14 cellular contexts compared by ENCODE assay signal in genomic region chr5:76732405-76733048, GRCh38. TPM values are rescaled to one million over a fixed set of nuclear protein-coding genes. Genes with fewer than 3 reads are reported as not detected.
A peak's percentile ranks its signal among the peaks of the same experiment; 100 is the strongest.
DNase-seq lines count a peak whose midpoint lies in the region; ATAC-seq and TF ChIP-seq lines count a peak whose summit lies in the region.
"Had no signal": no experiment of that assay in that cellular context is flagged by ENCODE, and none has a peak within 500 bp of the region (broad histone marks: within the 10 kb centered on the region; RNA-seq: fewer than 3 reads in every experiment).

No MANE protein-coding gene starts in this region.

- peaks cover 14% of the 10 kb centered on the region for H3K4me1 Mint-ChIP-seq in CD4-positive, alpha-beta T cell (ENCODE audit: low read depth)
- peaks cover 57% of the 10 kb centered on the region for H3K4me1 Mint-ChIP-seq in activated CD4-positive, alpha-beta memory T cell treated with anti-CD3 and anti-CD28 coated beads, Interleukin-2, amount 10 ng/mL, durations not matched to agents 7 days and 5 days
- peaks cover 8% of the 10 kb centered on the region for H3K4me1 Mint-ChIP-seq in Calu3 (ENCODE audit: low read depth, unreplicated experiment)

- no peak for TF ChIP-seq CTCF in CD4-positive, alpha-beta T cell (IDR thresholded peaks at IDR 0.05)
- TF ChIP-seq CTCF in Calu3 (IDR thresholded peaks at IDR 0.05; ENCODE audit: unreplicated experiment) = no peak

- H3K9me3 Mint-ChIP-seq in CD4-positive, alpha-beta T cell = peaks cover 6% of the 10 kb centered on the region
- H3K9me3 Mint-ChIP-seq in activated CD4-positive, alpha-beta memory T cell treated with anti-CD3 and anti-CD28 coated beads, Interleukin-2, amount 10 ng/mL, durations not matched to agents 7 days and 5 days = peaks cover 23% of the 10 kb centered on the region
- peaks cover 15% of the 10 kb centered on the region for H3K9me3 Mint-ChIP-seq in Calu3 (ENCODE audit: low read depth, unreplicated experiment)

- CTCF ChIA-PET in CD4-positive, alpha-beta T cell (lab: Charles Lee) = interaction anchor here (0.8 to 1.6 kb wide), 4 partner anchors 12 to 42 kb away, joined by 3 to 8 read pairs (median 4); partner anchors contain the start of gene F2R
- CTCF ChIA-PET in activated CD4-positive, alpha-beta memory T cell treated with anti-CD3 and anti-CD28 coated beads, Interleukin-2, amount 10 ng/mL, durations not matched to agents 7 days and 5 days (lab: Charles Lee) = interaction anchor here (0.7 to 1.6 kb wide), 2 partner anchors 15 to 42 kb away, joined by 3 to 7 read pairs; no protein-coding TSS in a partner anchor
- CTCF ChIA-PET in Calu3 (lab: Charles Lee) = no interaction called here

- intact Hi-C loops in CD4-positive, alpha-beta T cell (cut with DNase I, micrococcal nuclease) = no loop called here
- intact Hi-C loops in Calu3 (cut with micrococcal nuclease; ENCODE audit: unreplicated experiment) = no loop called here

- H3K9me3 ChIP-seq in CD4-positive, alpha-beta T cell (ENCODE audit: control insufficient read depth, low read length) = peaks cover 11% of the 10 kb centered on the region

- no peak for DNase-seq in CD4-positive, alpha-beta T cell
- no peak for DNase-seq in activated CD4-positive, alpha-beta memory T cell treated with anti-CD3 and anti-CD28 coated beads, Interleukin-2, amount 10 ng/mL, durations not matched to agents 7 days and 5 days
- DNase-seq in NCI-H82 (lab: John Stamatoyannopoulos, UW) (no peak), globus pallidus (ENCODE audit: low spot score) (no peak), Calu3 (no peak)
- DNase-seq: AML-193, DMS53, islet precursor cell, NCI-H2081, NCI-H526 had no signal

- no TSS peak for BruUV-seq in Calu3 (replicated peaks; lab: Mats Ljungman, UMichigan)

- H3K27ac Mint-ChIP-seq in CD4-positive, alpha-beta T cell = peak overlapping the region; percentile 78
- H3K27ac Mint-ChIP-seq in activated CD4-positive, alpha-beta memory T cell treated with anti-CD3 and anti-CD28 coated beads, Interleukin-2, amount 10 ng/mL, durations not matched to agents 7 days and 5 days = peak overlapping the region; percentile 98
- no peak overlapping the region for H3K27ac Mint-ChIP-seq in Calu3 (ENCODE audit: unreplicated experiment)
- H3K27ac Mint-ChIP-seq: mesothelial cell of epicardium had no signal

- H3K36me3 Mint-ChIP-seq in CD4-positive, alpha-beta T cell (ENCODE audit: low read depth) = no peaks in the 10 kb centered on the region
- H3K36me3 Mint-ChIP-seq in activated CD4-positive, alpha-beta memory T cell treated with anti-CD3 and anti-CD28 coated beads, Interleukin-2, amount 10 ng/mL, durations not matched to agents 7 days and 5 days (ENCODE audit: low read depth) = peaks cover 61% of the 10 kb centered on the region
- no peaks in the 10 kb centered on the region for H3K36me3 Mint-ChIP-seq in Calu3 (ENCODE audit: insufficient read depth, unreplicated experiment)

- ATAC-seq in CD4-positive, alpha-beta T cell (ENCODE audit: poor library complexity) = peak; percentile 23
- ATAC-seq in GM19035 (IDR thresholded peaks at IDR 0.05; ENCODE audit: unreplicated experiment) = peak; percentile 19
- ATAC-seq in esophagus mucosa = peak; percentile 10
- no peak for ATAC-seq in HG03039 (IDR thresholded peaks at IDR 0.05; ENCODE audit: unreplicated experiment)

- H3K27ac ChIP-seq in CD4-positive, alpha-beta T cell (ENCODE audit: low read depth, low read length) = peak overlapping the region; percentile 34

- peak overlapping the region; percentile 64 for H3K4me3 Mint-ChIP-seq in CD4-positive, alpha-beta T cell
- H3K4me3 Mint-ChIP-seq in activated CD4-positive, alpha-beta memory T cell treated with anti-CD3 and anti-CD28 coated beads, Interleukin-2, amount 10 ng/mL, durations not matched to agents 7 days and 5 days = peak overlapping the region; percentile 70
- no peak overlapping the region for H3K4me3 Mint-ChIP-seq in Calu3 (ENCODE audit: low read depth, unreplicated experiment)
- H3K4me3 Mint-ChIP-seq: mesothelial cell of epicardium had no signal

- POLR2A ChIA-PET in CD4-positive, alpha-beta T cell (lab: Charles Lee) = interaction anchor here (0.9 kb wide), 1 partner anchor 15 kb away, joined by 4 read pairs; no protein-coding TSS in a partner anchor
- POLR2A ChIA-PET in activated CD4-positive, alpha-beta memory T cell treated with anti-CD3 and anti-CD28 coated beads, Interleukin-2, amount 10 ng/mL, durations not matched to agents 7 days and 5 days (lab: Charles Lee) = interaction anchor here (0.6 to 2.7 kb wide), 13 partner anchors 9 to 330 kb away, joined by 3 to 51 read pairs (median 5); partner anchors contain the start of gene F2R

- H3K27me3 Mint-ChIP-seq in CD4-positive, alpha-beta T cell = no peaks in the 10 kb centered on the region
- no peaks in the 10 kb centered on the region for H3K27me3 Mint-ChIP-seq in activated CD4-positive, alpha-beta memory T cell treated with anti-CD3 and anti-CD28 coated beads, Interleukin-2, amount 10 ng/mL, durations not matched to agents 7 days and 5 days
- no peaks in the 10 kb centered on the region for H3K27me3 Mint-ChIP-seq in Calu3 (ENCODE audit: unreplicated experiment)

- H3K27me3 ChIP-seq in CD4-positive, alpha-beta T cell (ENCODE audit: control insufficient read depth, insufficient read depth, low read length) = no peaks in the 10 kb centered on the region

RNA-seq across cellular contexts. Expression of gene F2R, which starts 16.6 kb away (rescaled TPM):
- 1 to 10 TPM; 1.9 to 2.7 TPM for total RNA-seq in CD4-positive, alpha-beta T cell
- total RNA-seq in activated CD4-positive, alpha-beta memory T cell treated with anti-CD3 and anti-CD28 coated beads, Interleukin-2, amount 10 ng/mL, durations not matched to agents 7 days and 5 days = 10 to 100 TPM; 35.0 to 36.6 TPM
- 2.3 TPM for total RNA-seq in esophagus mucosa
- 13.6 and 14.4 TPM in 2 replicates for total RNA-seq in Calu3 (2022)
